ENCODE assay signal across 30 cellular contexts in the genomic region with DNA sequence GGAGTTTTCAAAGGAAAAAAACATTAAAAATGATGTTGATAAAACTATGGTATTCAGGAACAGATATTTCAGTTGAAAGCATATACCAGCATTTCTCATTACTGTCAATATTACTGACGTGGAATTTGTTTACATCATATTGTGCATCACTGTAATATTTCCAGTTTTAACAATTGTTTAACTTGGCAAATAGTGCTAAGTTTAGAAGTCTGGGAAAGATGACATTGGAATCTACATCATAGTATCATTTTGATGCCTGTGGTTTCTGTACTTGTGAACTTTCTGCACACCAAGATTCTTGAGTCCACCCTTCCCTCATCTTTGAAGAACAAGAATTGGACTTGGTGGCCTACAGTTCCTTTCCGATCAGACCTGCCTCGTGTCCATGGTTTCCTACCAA.
DNase-seq lines count a peak whose midpoint lies in the region; ATAC-seq and TF ChIP-seq lines count a peak whose summit lies in the region.
"Had no signal": no experiment of that assay in that cellular context is flagged by ENCODE, and none has a peak within 500 bp of the region (broad histone marks: within the 10 kb centered on the region; RNA-seq: fewer than 3 reads in every experiment).

No MANE protein-coding gene starts in this region.

- in situ Hi-C loops in astrocyte of the spinal cord (cut with HindIII; ENCODE audit: low sequenced_read_pairs): no loop called here

- POLR2A ChIA-PET in AG04449 (lab: Yijun Ruan, JAX): no interaction called here
- POLR2A ChIA-PET in naive thymus-derived CD4-positive, alpha-beta T cell (lab: Charles Lee): no interaction called here

- H3K27me3 Mint-ChIP-seq in naive thymus-derived CD4-positive, alpha-beta T cell: no peaks in the 10 kb centered on the region
- H3K27me3 Mint-ChIP-seq: CD4-positive, alpha-beta T cell; IgD-negative memory B cell had no signal

- CTCF ChIA-PET in AG04449 (lab: Yijun Ruan, JAX): no interaction called here
- CTCF ChIA-PET in naive thymus-derived CD4-positive, alpha-beta T cell (lab: Charles Lee): no interaction called here

- no peak for TF ChIP-seq CTCF in AG04449 (IDR thresholded peaks at IDR 0.05; ENCODE audit: insufficient read depth, low read length, missing control alignments)
- TF ChIP-seq CTCF in LNCaP clone FGC (IDR thresholded peaks at IDR 0.05; ENCODE audit: control insufficient read depth, extremely low read depth, insufficient read depth): no peak
- TF ChIP-seq CTCF in astrocyte of the spinal cord (IDR thresholded peaks at IDR 0.05; ENCODE audit: low read depth, low read length): no peak
- TF ChIP-seq CTCF in uterus (IDR thresholded peaks at IDR 0.05): no peak

- H3K36me3 Mint-ChIP-seq in naive thymus-derived CD4-positive, alpha-beta T cell: peaks cover 10 to 63% (median 34%) of the 10 kb centered on the region in 5 donors

- intact Hi-C loops in naive thymus-derived CD4-positive, alpha-beta T cell (cut with micrococcal nuclease): no loop called here
- intact Hi-C loops in uterus (cut with DNase I; ENCODE audit: low total_unique reads): no loop called here

- no peak for TF ChIP-seq POLR2A in uterus (IDR thresholded peaks at IDR 0.05)

- peaks cover 0 to 1% (median 0%) of the 10 kb centered on the region in 11 donors for H3K9me3 Mint-ChIP-seq in naive thymus-derived CD4-positive, alpha-beta T cell
- H3K9me3 Mint-ChIP-seq: CD4-positive, alpha-beta T cell; GM23338; H9; IgD-negative memory B cell had no signal

- H3K4me3 Mint-ChIP-seq in naive thymus-derived CD4-positive, alpha-beta T cell: peak overlapping the region in 1 of 10 donors; percentile 20
- H3K4me3 Mint-ChIP-seq: CD4-positive, alpha-beta T cell; GM23338; H9 had no signal

- H3K27me3 ChIP-seq in naive thymus-derived CD4-positive, alpha-beta T cell (ENCODE audit: control insufficient read depth in 2 of 2, insufficient read depth in 2 of 2, low read length in 2 of 2): no peaks in the 10 kb centered on the region
- H3K27me3 ChIP-seq in uterus: no peaks in the 10 kb centered on the region
- H3K27me3 ChIP-seq: BLaER1 treated with 17β-estradiol and CSF1 and Interleukin-3, amounts not matched to agents 10 nM and 100 nM; SJCRH30 had no signal

- peaks cover 0 to 5% (median 0%) of the 10 kb centered on the region in 7 donors for H3K4me1 Mint-ChIP-seq in naive thymus-derived CD4-positive, alpha-beta T cell
- H3K4me1 Mint-ChIP-seq: GM23338, H9 had no signal

- no peaks in the 10 kb centered on the region for H3K9me3 ChIP-seq in naive thymus-derived CD4-positive, alpha-beta T cell (ENCODE audit: control insufficient read depth in 2 of 3, low read length in 3 of 3)
- H3K9me3 ChIP-seq in uterus: no peaks in the 10 kb centered on the region
- H3K9me3 ChIP-seq: BLaER1 treated with 17β-estradiol and CSF1 and Interleukin-3, amounts not matched to agents 10 nM and 100 nM; SJCRH30 had no signal

- H3K27ac ChIP-seq in naive thymus-derived CD4-positive, alpha-beta T cell (ENCODE audit: low read depth, low read length): no peak overlapping the region
- H3K27ac ChIP-seq in uterus: no peak overlapping the region
- H3K27ac ChIP-seq: BLaER1 treated with 17β-estradiol and CSF1 and Interleukin-3, amounts not matched to agents 10 nM and 100 nM; KMS-11; PC-9; SJCRH30 had no signal

- DNase-seq in AG04449 (ENCODE audit: low read depth, low spot score) (peak; percentile 66), LNCaP clone FGC (ENCODE audit: low read depth) (peak; percentile 79), astrocyte of the spinal cord (ENCODE audit: low read depth, low spot score) (peak; percentile 28), fibroblast of gingiva (ENCODE audit: low read depth) (peak; percentile 21), uterus (no peak)
- DNase-seq in naive thymus-derived CD4-positive, alpha-beta T cell: no peak
- DNase-seq: 8988T; ACHN; CD4-positive, alpha-beta T cell; DMS53; GDM1; H9; NCI-H1092 treated with DMSO at 0.1 percent for 48 hours; NCI-H1436; NCI-H187 treated with DMSO at 0.1 percent for 48 hours; NCI-H2171 treated with DMSO at 0.1 percent for 48 hours; NCI-H524 treated with DMSO at 0.1 percent for 48 hours; NCI-H82; NK-92 treated with Interleukin-12 subunit alpha and Interleukin-12 subunit beta, amount 100 ng/mL, for 24 hours; PC-9; SJCRH30 had no signal

- ATAC-seq in GM18909 (IDR thresholded peaks at IDR 0.05; ENCODE audit: poor library complexity, unreplicated experiment): no peak
- no peak for ATAC-seq in naive thymus-derived CD4-positive, alpha-beta T cell
- ATAC-seq in HG02840 (IDR thresholded peaks at IDR 0.05; ENCODE audit: low FRiP score, unreplicated experiment): no peak
- ATAC-seq: GM12878, GM23338, Right ventricle myocardium inferior, SK-N-SH treated with all-trans-retinoic acid at 6 μM for 48 hours had no signal

- H3K36me3 ChIP-seq in naive thymus-derived CD4-positive, alpha-beta T cell (ENCODE audit: control insufficient read depth in 2 of 3, insufficient read depth in 3 of 3, low read length in 3 of 3): peaks cover 0 to 45% (median 0%) of the 10 kb centered on the region in 3 experiments
- H3K36me3 ChIP-seq in uterus: no peaks in the 10 kb centered on the region
- H3K36me3 ChIP-seq: SJCRH30 had no signal

- H3K4me1 ChIP-seq in naive thymus-derived CD4-positive, alpha-beta T cell (ENCODE audit: control insufficient read depth in 2 of 2, insufficient read depth in 2 of 2, low read length in 2 of 2): no peaks in the 10 kb centered on the region
- H3K4me1 ChIP-seq in uterus: no peaks in the 10 kb centered on the region
- H3K4me1 ChIP-seq: BLaER1 treated with 17β-estradiol and CSF1 and Interleukin-3, amounts not matched to agents 10 nM and 100 nM had no signal

- H3K27ac Mint-ChIP-seq in naive thymus-derived CD4-positive, alpha-beta T cell: no peak overlapping the region
- H3K27ac Mint-ChIP-seq: CD4-positive, alpha-beta T cell; GM23338; H9; IgD-negative memory B cell had no signal

- H3K4me3 ChIP-seq in AG04449 (ENCODE audit: low read depth, low read length) (no peak overlapping the region), LNCaP clone FGC (ENCODE audit: low read depth, low read length) (no peak overlapping the region), astrocyte of the spinal cord (ENCODE audit: low read depth, low read length) (no peak overlapping the region), uterus (no peak overlapping the region)
- no peak overlapping the region for H3K4me3 ChIP-seq in naive thymus-derived CD4-positive, alpha-beta T cell (ENCODE audit: low read length)
- H3K4me3 ChIP-seq: BLaER1 treated with 17β-estradiol and CSF1 and Interleukin-3, amounts not matched to agents 10 nM and 100 nM; GM12878; GM23338; PC-9; SJCRH30 had no signal

Comparison
In these comparisons a context has a peak if more than half of its experiments do, and no peak if none do; other contexts are left out.
1. DNase-seq: peak in AG04449 (single experiment), LNCaP clone FGC (single experiment), astrocyte of the spinal cord (single experiment) and fibroblast of gingiva (single experiment); none in naive thymus-derived CD4-positive, alpha-beta T cell (0 of 9) and uterus (0 of 2).